In genomic region chr12:112488257-112488926, GRCh38 we compare ENCODE assay signal across 1 cellular context.
TF ChIP-seq lines count a peak whose summit lies in the region.

No MANE protein-coding gene starts in this region.

TF ChIP-seq in K562, 482 proteins besides CTCF, POLR2A, EP300 and RAD21 (continued from another document):
- TF ChIP-seq HMG20B (CRISPR knock-in tag; IDR thresholded peaks at IDR 0.05) (no peak), SUPT5H (IDR thresholded peaks at IDR 0.05) (no peak), PHF8 (IDR thresholded peaks at IDR 0.05; ENCODE audit: borderline replicate concordance, low read length) (no peak), ZNF239 (CRISPR knock-in tag; IDR thresholded peaks at IDR 0.05) (no peak)
